ENCODE assay signal across 17 cellular contexts in the genomic region with DNA sequence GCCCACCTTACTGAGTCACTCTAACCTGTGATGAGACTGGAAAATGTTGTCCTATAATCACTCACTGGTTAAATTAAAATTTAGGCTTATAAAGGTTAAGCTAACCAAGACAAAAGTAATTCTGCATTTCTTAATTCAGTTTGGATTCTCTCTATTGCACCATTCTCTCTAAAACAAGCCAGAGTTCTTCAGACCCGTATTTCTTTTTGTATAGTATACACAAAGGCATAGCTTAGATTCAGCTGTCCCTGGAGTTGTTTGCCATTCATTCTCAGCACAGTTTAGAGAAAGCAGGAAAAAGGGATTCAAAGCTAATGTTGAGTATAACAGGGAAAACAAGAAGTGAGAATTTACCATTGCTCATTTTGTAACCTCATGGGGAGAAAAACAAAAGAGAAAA. TPM values are rescaled to one million over a fixed set of nuclear protein-coding genes. Genes with fewer than 3 reads are reported as not detected.
A peak's percentile ranks its signal among the peaks of the same experiment; 100 is the strongest.
DNase-seq lines count a peak whose midpoint lies in the region; ATAC-seq, FAIRE-seq and TF ChIP-seq lines count a peak whose summit lies in the region.
"Had no signal": no experiment of that assay in that cellular context is flagged by ENCODE, and none has a peak within 500 bp of the region (broad histone marks: within the 10 kb centered on the region; RNA-seq: fewer than 3 reads in every experiment).

No MANE protein-coding gene starts in this region.

- CTCF ChIA-PET in GM12878 (lab: Yijun Ruan, JAX): interaction anchor here (2.2 kb wide), 1 partner anchor 97 kb away, joined by 6 read pairs; no protein-coding TSS in a partner anchor
- CTCF ChIA-PET in activated CD8-positive, alpha-beta T cell treated with anti-CD3 and anti-CD28 coated beads for 36 hours (lab: Charles Lee): interaction anchor here (0.6 to 2.1 kb wide), 5 partner anchors 9 to 99 kb away, joined by 3 to 6 read pairs (median 4); partner anchors contain the start of gene YLPM1

- no peak overlapping the region for H3K4me3 Mint-ChIP-seq in activated CD8-positive, alpha-beta T cell treated with anti-CD3 and anti-CD28 coated beads for 36 hours
- H3K4me3 Mint-ChIP-seq: H9 had no signal

- no peaks in the 10 kb centered on the region for H3K27me3 ChIP-seq in GM12878 (replicated peaks in 1 of 2; ENCODE audit: control insufficient read depth in 2 of 2, insufficient read depth in 2 of 2, low read length in 1 of 2)
- H3K27me3 ChIP-seq in neutrophil: no peaks in the 10 kb centered on the region
- no peaks in the 10 kb centered on the region for H3K27me3 ChIP-seq in thyroid gland
- H3K27me3 ChIP-seq in heart right ventricle: no peaks in the 10 kb centered on the region
- H3K27me3 ChIP-seq: BLaER1 treated with 17β-estradiol and CSF1 and Interleukin-3, amounts not matched to agents 10 nM and 100 nM had no signal

- POLR2A ChIA-PET in GM12878 (lab: Charles Lee): no interaction called here
- POLR2A ChIA-PET in activated CD8-positive, alpha-beta T cell treated with anti-CD3 and anti-CD28 coated beads for 36 hours (lab: Charles Lee): interaction anchor here (0.9 to 1.1 kb wide), 2 partner anchors 52 to 54 kb away, joined by 3 to 4 read pairs; no protein-coding TSS in a partner anchor

- in situ Hi-C loops in GM12878 (cut with MboI): no loop called here

- peak; percentile 20 for FAIRE-seq in HTR-8/SVneo (lab: Jason Lieb, UNC)
- FAIRE-seq in GM12878 (lab: Jason Lieb, UNC): no peak

- RAD21 ChIA-PET in GM12878 (lab: Charles Lee; ENCODE audit: unreplicated experiment): interaction anchor here (1.3 kb wide), 1 partner anchor 97 kb away, joined by 3 read pairs; no protein-coding TSS in a partner anchor

- SMC1A ChIA-PET in GM12878 (lab: Charles Lee; ENCODE audit: uncharacterized antibody, unreplicated experiment): interaction anchor here (1.1 kb wide), 1 partner anchor 21 kb away, joined by 3 read pairs; no protein-coding TSS in a partner anchor

- TSS peak; percentile 4 for BruUV-seq in GM12878 (replicated peaks; lab: Mats Ljungman, UMichigan)

- H3K27me3 Mint-ChIP-seq in activated CD8-positive, alpha-beta T cell treated with anti-CD3 and anti-CD28 coated beads for 36 hours: no peaks in the 10 kb centered on the region

- peaks cover 41% of the 10 kb centered on the region for H3K79me2 ChIP-seq in GM12878 (ENCODE audit: control insufficient read depth, insufficient read depth, low read length)

- H3K9me3 ChIP-seq in GM12878 (replicated peaks; ENCODE audit: control insufficient read depth, insufficient read depth, low read length): peaks cover 9% of the 10 kb centered on the region; the same call in 2 of the 3 replicates
- H3K9me3 ChIP-seq in neutrophil: no peaks in the 10 kb centered on the region
- no peaks in the 10 kb centered on the region for H3K9me3 ChIP-seq in thyroid gland
- H3K9me3 ChIP-seq in heart right ventricle: peaks cover 0 to 11% (median 0%) of the 10 kb centered on the region in 11 donors

- H3K36me3 ChIP-seq in GM12878 (ENCODE audit: control insufficient read depth in 2 of 2, insufficient read depth in 2 of 2, low read length in 1 of 2) (peaks cover 0 to 2% of the 10 kb centered on the region in 2 experiments; a peak in 3 of 4 replicates), neutrophil (peaks cover 4% of the 10 kb centered on the region), thyroid gland (no peaks in the 10 kb centered on the region), heart right ventricle (no peaks in the 10 kb centered on the region)

- intact Hi-C loops in GM12878 (cut with micrococcal nuclease; ENCODE audit: unreplicated experiment) (no loop called here), thyroid gland (cut with DNase I) (loop anchor here (10.0 kb wide), 1 partner anchor 91 kb away; the partner anchor contains the start of gene LTBP2), heart right ventricle (cut with DNase I) (no loop called here), posterior vena cava (cut with DNase I) (no loop called here)
- intact Hi-C loops in activated CD8-positive, alpha-beta T cell treated with anti-CD3 and anti-CD28 coated beads for 36 hours (cut with micrococcal nuclease): no loop called here

- no peak overlapping the region for H3K27ac ChIP-seq in GM12878 (ENCODE audit: control insufficient read depth, insufficient read depth)
- peak overlapping the region; percentile 25 for H3K27ac ChIP-seq in neutrophil
- H3K27ac ChIP-seq in thyroid gland: peak overlapping the region; percentile 66 to 83 (median 81)
- no peak overlapping the region for H3K27ac ChIP-seq in heart right ventricle
- H3K27ac ChIP-seq: BLaER1 treated with 17β-estradiol and CSF1 and Interleukin-3, amounts not matched to agents 10 nM and 100 nM; HL-60; SK-N-MC had no signal

- no peak for TF ChIP-seq EP300 in GM12878 (IDR thresholded peaks at IDR 0.05; ENCODE audit: borderline replicate concordance in 1 of 2, control insufficient read depth in 1 of 2, low read depth in 2 of 2, low read length in 2 of 2)

- peaks cover 18% of the 10 kb centered on the region for H3K36me3 Mint-ChIP-seq in activated CD8-positive, alpha-beta T cell treated with anti-CD3 and anti-CD28 coated beads for 36 hours (ENCODE audit: low read depth)

- no peaks in the 10 kb centered on the region for H3K4me1 ChIP-seq in GM12878 (ENCODE audit: control insufficient read depth, insufficient read depth, low read length)
- peaks cover 5 to 7% of the 10 kb centered on the region in 2 experiments for H3K4me1 ChIP-seq in neutrophil (ENCODE audit: control insufficient read depth in 1 of 2, insufficient read depth in 1 of 2, low read depth in 1 of 2, low read length in 1 of 2)
- H3K4me1 ChIP-seq in thyroid gland: peaks cover 46 to 59% of the 10 kb centered on the region in 2 donors
- H3K4me1 ChIP-seq in heart right ventricle: peaks cover 0 to 28% (median 10%) of the 10 kb centered on the region in 9 donors

- WGBS in GM12878 (ENCODE audit: insufficient coverage, insufficient replicate concordance, low lambda C conversion rate, missing lambda C conversion rate): 94% methylated on average over 1 of the region's 1 CpG
- WGBS in thyroid gland, 2 donors: 14 to 38% methylated on average over 1 of the region's 1 CpG
- WGBS in heart right ventricle, 2 donors: 87 to 89% methylated on average over 1 of the region's 1 CpG

- no peak for TF ChIP-seq RAD21 in GM12878 (IDR thresholded peaks at IDR 0.05; ENCODE audit: insufficient read depth, low read depth, low read length)

- H4K20me1 ChIP-seq in GM12878 (ENCODE audit: control insufficient read depth, insufficient read depth): no peaks in the 10 kb centered on the region

- H3K9me3 Mint-ChIP-seq in activated CD8-positive, alpha-beta T cell treated with anti-CD3 and anti-CD28 coated beads for 36 hours: peaks cover 6% of the 10 kb centered on the region

- no peak overlapping the region for H3K4me2 ChIP-seq in GM12878 (ENCODE audit: control insufficient read depth, insufficient read depth)

- TF ChIP-seq CTCF in GM12878 (IDR thresholded peaks at IDR 0.05 in 2 of 3, conservative IDR thresholded peaks at IDR 0.05 in 1 of 3; ENCODE audit: control insufficient read depth in 2 of 3, extremely low read depth in 1 of 3, insufficient read depth in 1 of 3, low read depth in 3 of 3, low read length in 3 of 3) (no peak), neutrophil (IDR thresholded peaks at IDR 0.05) (no peak), thyroid gland (IDR thresholded peaks at IDR 0.05) (no peak), heart right ventricle (IDR thresholded peaks at IDR 0.05) (no peak)
- no peak for TF ChIP-seq CTCF in activated CD8-positive, alpha-beta T cell treated with anti-CD3 and anti-CD28 coated beads for 36 hours (IDR thresholded peaks at IDR 0.05)

- TF ChIP-seq POLR2A in GM12878 (IDR thresholded peaks at IDR 0.05; ENCODE audit: low read depth, low read length): no peak
- TF ChIP-seq POLR2A in thyroid gland (IDR thresholded peaks at IDR 0.05): no peak

- H3K27ac Mint-ChIP-seq in activated CD8-positive, alpha-beta T cell treated with anti-CD3 and anti-CD28 coated beads for 36 hours: no peak overlapping the region
- H3K27ac Mint-ChIP-seq: H9 had no signal

- ATAC-seq in GM12878 (no peak), heart right ventricle (no peak), GM18909 (IDR thresholded peaks at IDR 0.05; ENCODE audit: poor library complexity, unreplicated experiment) (no peak)
- ATAC-seq in activated CD8-positive, alpha-beta T cell treated with anti-CD3 and anti-CD28 coated beads for 36 hours: no peak

- no peak overlapping the region for H3K9ac ChIP-seq in GM12878 (ENCODE audit: control insufficient read depth, insufficient read depth, low read length)
- H3K9ac ChIP-seq: BLaER1 treated with 17β-estradiol and CSF1 and Interleukin-3, amounts not matched to agents 10 nM and 100 nM had no signal

- H3K4me1 Mint-ChIP-seq in activated CD8-positive, alpha-beta T cell treated with anti-CD3 and anti-CD28 coated beads for 36 hours (ENCODE audit: low read depth): peaks cover 39% of the 10 kb centered on the region
- H3K4me1 Mint-ChIP-seq: H9 had no signal

- H3K4me3 ChIP-seq in GM12878 (no peak overlapping the region), neutrophil (ENCODE audit: low read depth in 1 of 2, low read length in 1 of 2) (no peak overlapping the region), thyroid gland (replicated peaks in 1 of 3) (no peak overlapping the region), heart right ventricle (no peak overlapping the region)
- H3K4me3 ChIP-seq: BLaER1 treated with 17β-estradiol and CSF1 and Interleukin-3, amounts not matched to agents 10 nM and 100 nM; SK-N-MC had no signal

- no peak overlapping the region for H2AFZ ChIP-seq in GM12878 (ENCODE audit: control insufficient read depth, low read depth, low read length)

- DNase-seq in HTR-8/SVneo (ENCODE audit: insufficient read length, low spot score) (no peak), GM12878 (ENCODE audit: low read depth, low spot score) (no peak), thyroid gland (no peak), heart right ventricle (no peak), posterior vena cava (ENCODE audit: low spot score) (no peak)
- DNase-seq in activated CD8-positive, alpha-beta T cell treated with anti-CD3 and anti-CD28 coated beads for 36 hours: no peak
- DNase-seq: H9, NCI-H187 treated with DMSO at 0.1 percent for 48 hours, NCI-H2227 treated with DMSO at 0.1 percent for 48 hours, NCI-H524, NCI-H82, SHP77 had no signal

RNA-seq across cellular contexts. Expression of gene AREL1, which starts 7.3 kb away (rescaled TPM):
- total RNA-seq in GM12878 (2013; cell fraction: nucleolus; rRNA removed): 51.7 and 53.2 TPM in 2 replicates
- total RNA-seq in GM12878 (2014; rRNA removed) (32.3 and 33.8 TPM in 2 replicates), GM12878 (2014; rRNA removed; fragmentation: Illumina TruSeq; extraction: Trizol) (20.1 and 22.5 TPM in 2 replicates), GM12878 (2021) (33.5 and 38.7 TPM in 2 replicates), thyroid gland (10 to 100 TPM; 45.6 to 61.1 (median 50.4) TPM), heart right ventricle (10 to 100 TPM; 18.1 to 27.2 (median 20.9) TPM), posterior vena cava (10 to 100 TPM; 22.1 to 25.7 TPM)
- polyA plus RNA-seq in GM12878 (2011; ENCODE audit: low read depth): 11.8 TPM
- polyA plus RNA-seq in GM12878 (2011; rRNA removed) (29.3 and 40.4 TPM in 2 replicates), GM12878 (2014; fragmentation: Illumina TruSeq; extraction: Trizol) (30.1 and 35.7 TPM in 2 replicates), GM12878 (2014; fragmentation: Nextera tagmentation; extraction: Ambion mirVana) (1 to 10 TPM; 6.2 to 7.3 TPM), GM12878 (2014; rRNA removed) (24.2 and 27.3 TPM in 2 replicates), GM12878 (2016; fragmentation: Nextera tagmentation; extraction: Ambion mirVana) (10 to 100 TPM; 14.8 to 19.7 TPM), heart right ventricle (1 to 10 TPM; 8.8 to 8.9 TPM)
- 57.5 and 59.5 TPM in 2 replicates for polyA plus RNA-seq in GM12878 (2011; cell fraction: cytosol; rRNA removed)
- 75.3 and 97.8 TPM in 2 replicates for polyA plus RNA-seq in GM12878 (2011; cell fraction: nucleus; rRNA removed)
- 11.7 and 16.6 TPM in 2 replicates for polyA plus RNA-seq in GM12878 (2012)
- polyA minus RNA-seq in GM12878 (2011; rRNA and poly(A)+ RNA removed): 94.4 and 101 TPM in 2 replicates
- polyA minus RNA-seq in GM12878 (2011; cell fraction: cytosol; rRNA and poly(A)+ RNA removed): 11.2 and 22.1 TPM in 2 replicates
- 42.1 and 69.8 TPM in 2 replicates for polyA minus RNA-seq in GM12878 (2011; cell fraction: nucleus; rRNA and poly(A)+ RNA removed)
- total RNA-seq in activated CD8-positive, alpha-beta T cell treated with anti-CD3 and anti-CD28 coated beads for 36 hours: 10 to 100 TPM; 26.4 to 28.2 TPM

RNA-seq across cellular contexts. Expression of gene FCF1, which starts 7.3 kb away (rescaled TPM):
- 39.2 and 40.0 TPM in 2 replicates for total RNA-seq in GM12878 (2013; cell fraction: nucleolus; rRNA removed)
- 14.5 and 17.7 TPM in 2 replicates for total RNA-seq in GM12878 (2014; rRNA removed)
- 43.1 and 43.9 TPM in 2 replicates for total RNA-seq in GM12878 (2014; rRNA removed; fragmentation: Illumina TruSeq; extraction: Trizol)
- total RNA-seq in GM12878 (2021): 37.1 and 39.8 TPM in 2 replicates
- polyA plus RNA-seq in GM12878 (2011; ENCODE audit: low read depth): 22.7 TPM
- 55.5 and 78.4 TPM in 2 replicates for polyA plus RNA-seq in GM12878 (2011; rRNA removed)
- 21.8 and 41.5 TPM in 2 replicates for polyA plus RNA-seq in GM12878 (2011; cell fraction: cytosol; rRNA removed)
- 17.6 and 18.2 TPM in 2 replicates for polyA plus RNA-seq in GM12878 (2011; cell fraction: nucleus; rRNA removed)
- 25.4 and 28.4 TPM in 2 replicates for polyA plus RNA-seq in GM12878 (2012)
- 88.7 and 136 TPM in 2 replicates for polyA plus RNA-seq in GM12878 (2014; fragmentation: Illumina TruSeq; extraction: Trizol)
- 1 to 10 TPM; 6.2 to 9.7 TPM for polyA plus RNA-seq in GM12878 (2014; fragmentation: Nextera tagmentation; extraction: Ambion mirVana)
- polyA plus RNA-seq in GM12878 (2014; rRNA removed): 33.8 and 35.2 TPM in 2 replicates
- polyA plus RNA-seq in GM12878 (2016; fragmentation: Nextera tagmentation; extraction: Ambion mirVana): 10 to 100 TPM; 21.0 to 23.2 TPM
- 38.7 and 80.0 TPM in 2 replicates for polyA minus RNA-seq in GM12878 (2011; rRNA and poly(A)+ RNA removed)
- polyA minus RNA-seq in GM12878 (2011; cell fraction: cytosol; rRNA and poly(A)+ RNA removed): 13.9 and 26.2 TPM in 2 replicates
- 10.0 and 13.0 TPM in 2 replicates for polyA minus RNA-seq in GM12878 (2011; cell fraction: nucleus; rRNA and poly(A)+ RNA removed)
- 10 to 100 TPM; 35.4 to 51.2 (median 39.3) TPM for total RNA-seq in thyroid gland
- 10 to 100 TPM; 31.7 to 45.5 (median 37.2) TPM for total RNA-seq in heart right ventricle
- polyA plus RNA-seq in heart right ventricle: 10 to 100 TPM in 1 of 2 donors, 1 to 10 TPM in 1; 3.4 to 20.8 TPM
- 10 to 100 TPM; 41.2 to 42.4 TPM for total RNA-seq in posterior vena cava
- 10 to 100 TPM; 75.2 to 78.9 TPM for total RNA-seq in activated CD8-positive, alpha-beta T cell treated with anti-CD3 and anti-CD28 coated beads for 36 hours

RNA-seq across cellular contexts. Expression of gene YLPM1, which starts 57.5 kb away (rescaled TPM):
- 427 and 431 TPM in 2 replicates for total RNA-seq in GM12878 (2013; cell fraction: nucleolus; rRNA removed)
- 18.8 and 22.2 TPM in 2 replicates for total RNA-seq in GM12878 (2014; rRNA removed)
- total RNA-seq in GM12878 (2014; rRNA removed; fragmentation: Illumina TruSeq; extraction: Trizol): 23.0 and 26.0 TPM in 2 replicates
- 45.1 and 47.0 TPM in 2 replicates for total RNA-seq in GM12878 (2021)
- polyA plus RNA-seq in GM12878 (2011; ENCODE audit: low read depth): 24.1 TPM
- polyA plus RNA-seq in GM12878 (2011; rRNA removed): 14.2 and 17.9 TPM in 2 replicates
- polyA plus RNA-seq in GM12878 (2011; cell fraction: cytosol; rRNA removed): 5.5 and 9.5 TPM in 2 replicates
- polyA plus RNA-seq in GM12878 (2011; cell fraction: nucleus; rRNA removed): 43.3 and 54.0 TPM in 2 replicates
- 26.9 and 30.8 TPM in 2 replicates for polyA plus RNA-seq in GM12878 (2012)
- 48.2 and 51.6 TPM in 2 replicates for polyA plus RNA-seq in GM12878 (2014; fragmentation: Illumina TruSeq; extraction: Trizol)
- polyA plus RNA-seq in GM12878 (2014; fragmentation: Nextera tagmentation; extraction: Ambion mirVana): 10 to 100 TPM; 11.1 to 15.1 TPM
- polyA plus RNA-seq in GM12878 (2014; rRNA removed): 16.2 and 17.9 TPM in 2 replicates
- polyA plus RNA-seq in GM12878 (2016; fragmentation: Nextera tagmentation; extraction: Ambion mirVana): 10 to 100 TPM; 17.7 to 18.4 TPM
- polyA minus RNA-seq in GM12878 (2011; rRNA and poly(A)+ RNA removed): 25.0 and 26.7 TPM in 2 replicates
- 10.7 and 12.3 TPM in 2 replicates for polyA minus RNA-seq in GM12878 (2011; cell fraction: cytosol; rRNA and poly(A)+ RNA removed)
- polyA minus RNA-seq in GM12878 (2011; cell fraction: nucleus; rRNA and poly(A)+ RNA removed): 41.1 and 68.7 TPM in 2 replicates
- total RNA-seq in thyroid gland: 100 to 1,000 TPM in 1 of 4 donors, 10 to 100 TPM in 3; 71.3 to 104 (median 84.8) TPM
- total RNA-seq in heart right ventricle: 10 to 100 TPM; 25.2 to 45.9 (median 37.9) TPM
- polyA plus RNA-seq in heart right ventricle: 10 to 100 TPM in 1 of 2 donors, 1 to 10 TPM in 1; 8.4 to 20.8 TPM
- 10 to 100 TPM; 46.8 to 52.4 TPM for total RNA-seq in posterior vena cava
- total RNA-seq in activated CD8-positive, alpha-beta T cell treated with anti-CD3 and anti-CD28 coated beads for 36 hours: 10 to 100 TPM; 43.6 to 49.0 TPM

Comparison
In these comparisons a context has a peak if more than half of its experiments do, and no peak if none do; other contexts are left out.
1. H3K27ac ChIP-seq: peak in neutrophil (single experiment) and thyroid gland (3 of 3); none in GM12878 (single experiment) and heart right ventricle (0 of 10).